ENCODE assay signal across 26 cellular contexts in genomic region chr5:75471193-75471592, GRCh38.
"Had no signal": no experiment of that assay in that cellular context is flagged by ENCODE, and none has a peak within 500 bp of the region (broad histone marks: within the 10 kb centered on the region; RNA-seq: fewer than 3 reads in every experiment).

No MANE protein-coding gene starts in this region.

- H3K9me3 ChIP-seq: ovary, testis, thyroid gland had no signal

- DNase-seq: hypothalamus; immature natural killer cell; kidney; left ventricle myocardium inferior; midbrain; mucosa of descending colon; naive thymus-derived CD4-positive, alpha-beta T cell; ovary; retina; right cardiac atrium; stimulated activated CD4-positive, alpha-beta T cell treated with anti-CD3 and anti-CD28 coated beads, Interleukin-12 subunit alpha, Interleukin-12 subunit beta, amount 100 ng/mL, for 4 hours; stimulated activated CD4-positive, alpha-beta T cell treated with anti-CD3 and anti-CD28 coated beads, Interleukin-15, amount 100 ng/mL, for 24 hours; stimulated activated CD4-positive, alpha-beta T cell treated with anti-CD3 and anti-CD28 coated beads, Interleukin-2, amount 100 ng/mL, for 24 hours; stimulated activated CD4-positive, alpha-beta T cell treated with anti-CD3 and anti-CD28 coated beads, Interleukin-4, amount 100 ng/mL, for 1 hour; stimulated activated naive B cell treated with anti-CD40 and anti-IgM and Interleukin-4, amounts not matched to agents 10 μg/mL and 1 μg/mL and 100 μg/mL, for 72 hours; stimulated activated naive CD8-positive, alpha-beta T cell treated with anti-CD3 and anti-CD28 coated beads, Interleukin-15, Interleukin-2, amounts not matched to agents 100 U/mL and 50 U/mL, for 24 hours; stomach; testis; thyroid gland; transverse colon; upper lobe of left lung had no signal

- H3K27ac ChIP-seq: left ventricle myocardium inferior, ovary, skin epidermis, stomach, testis, thyroid gland, transverse colon, upper lobe of left lung, vagina had no signal

- H3K27me3 ChIP-seq: ovary, stomach, testis, thyroid gland, transverse colon, upper lobe of left lung, vagina had no signal

- ATAC-seq: mucosa of descending colon; naive thymus-derived CD4-positive, alpha-beta T cell; natural killer cell treated with Interleukin-12 subunit alpha and Interleukin-12 subunit beta and Interleukin-15 and Interleukin-18, amount 100 ng/mL, for 72 hours; right cardiac atrium; sciatic nerve; stimulated activated naive B cell treated with anti-CD40 and anti-IgM and Interleukin-4, amounts not matched to agents 10 μg/mL and 1 μg/mL and 100 μg/mL, for 72 hours; stimulated activated naive CD8-positive, alpha-beta T cell treated with anti-CD3 and anti-CD28 coated beads, Interleukin-15, Interleukin-2, amounts not matched to agents 100 U/mL and 50 U/mL, for 24 hours had no signal

- H3K4me1 ChIP-seq: testis, vagina had no signal

- H3K36me3 ChIP-seq: ovary, stomach, thyroid gland, upper lobe of left lung had no signal

- H3K4me3 ChIP-seq: left ventricle myocardium inferior, lung, mucosa of descending colon, ovary, skin epidermis, stomach, testis, thyroid gland, transverse colon, upper lobe of left lung, vagina had no signal
